Comparison of ENCODE assay signal across 2 cellular contexts in genomic region chr20:43452404-43453126, GRCh38.
A peak's percentile ranks its signal among the peaks of the same experiment; 100 is the strongest.
TF ChIP-seq lines count a peak whose summit lies in the region.

No MANE protein-coding gene starts in this region.

TF ChIP-seq in GM23338, 12 proteins besides CTCF, POLR2A, EP300 and RAD21:
- TF ChIP-seq CREB1 (CRISPR knock-in tag; IDR thresholded peaks at IDR 0.05; ENCODE audit: low read depth) (no peak), ZNF331 (CRISPR knock-in tag; IDR thresholded peaks at IDR 0.05; ENCODE audit: low read depth) (no peak), STAT1 (IDR thresholded peaks at IDR 0.05; ENCODE audit: unreplicated experiment) (no peak), ZNF462 (CRISPR knock-in tag; IDR thresholded peaks at IDR 0.05) (no peak), POLR2AphosphoS5 (IDR thresholded peaks at IDR 0.05; ENCODE audit: low read depth) (no peak), NANOG (IDR thresholded peaks at IDR 0.05; ENCODE audit: borderline replicate concordance) (no peak), ETS1 (IDR thresholded peaks at IDR 0.05) (no peak), EZH2 (IDR thresholded peaks at IDR 0.05; ENCODE audit: low read depth, unreplicated experiment) (no peak), REST (IDR thresholded peaks at IDR 0.05; ENCODE audit: unreplicated experiment) (no peak)

TF ChIP-seq in HepG2, 621 proteins besides CTCF, POLR2A, EP300 and RAD21 (continues in another document):
- peak; percentile 13; the same call in 1 of the 2 replicates for TF ChIP-seq ZNF331 (CRISPR knock-in tag; IDR thresholded peaks at IDR 0.05)
- no peak for TF ChIP-seq RXRA (CRISPR knock-in tag; IDR thresholded peaks at IDR 0.05)
- no peak for TF ChIP-seq SSRP1 (CRISPR knock-in tag; IDR thresholded peaks at IDR 0.05)
- TF ChIP-seq MTA3 (CRISPR knock-in tag; IDR thresholded peaks at IDR 0.05) = no peak
- 0 out of 2 replicates have a peak, but pooled peaks have one; percentile 15 for TF ChIP-seq WIZ (CRISPR knock-in tag; IDR thresholded peaks at IDR 0.05)
- no peak for TF ChIP-seq POLR2AphosphoS5 (IDR thresholded peaks at IDR 0.05; ENCODE audit: low read depth, low read length)
- no peak for TF ChIP-seq ELF3 (CRISPR knock-in tag; IDR thresholded peaks at IDR 0.05)
- no peak for TF ChIP-seq ZNF367 (CRISPR knock-in tag; IDR thresholded peaks at IDR 0.05; ENCODE audit: borderline replicate concordance)
- TF ChIP-seq NFAT5 (CRISPR knock-in tag; IDR thresholded peaks at IDR 0.05) = no peak
- TF ChIP-seq BHLHE40 (IDR thresholded peaks at IDR 0.05; ENCODE audit: low read length) = no peak
- TF ChIP-seq E2F5 (CRISPR knock-in tag; conservative IDR thresholded peaks at IDR 0.05) = no peak
- TF ChIP-seq GATAD1 (CRISPR knock-in tag; IDR thresholded peaks at IDR 0.05) = no peak
- no peak for TF ChIP-seq SCMH1 (CRISPR knock-in tag; IDR thresholded peaks at IDR 0.05; ENCODE audit: borderline replicate concordance)
- TF ChIP-seq NR1H2 (CRISPR knock-in tag; IDR thresholded peaks at IDR 0.05; ENCODE audit: borderline replicate concordance, low read depth) = no peak
- TF ChIP-seq ZNF781 (CRISPR knock-in tag; IDR thresholded peaks at IDR 0.05; ENCODE audit: borderline replicate concordance, not compliant biosample characterization) = peak; percentile 58
- TF ChIP-seq HCFC1 (IDR thresholded peaks at IDR 0.05; ENCODE audit: low read depth, low read length) = no peak
- no peak for TF ChIP-seq ZNF776 (CRISPR knock-in tag; IDR thresholded peaks at IDR 0.05)
- 0 out of 2 replicates have a peak, but pooled peaks have one; percentile 51 for TF ChIP-seq LBX2 (CRISPR knock-in tag; IDR thresholded peaks at IDR 0.05; ENCODE audit: borderline replicate concordance)
- TF ChIP-seq NKX3-1 (CRISPR knock-in tag; IDR thresholded peaks at IDR 0.05) = no peak
- no peak for TF ChIP-seq BCL3 (CRISPR knock-in tag; IDR thresholded peaks at IDR 0.05)
- no peak for TF ChIP-seq DZIP1 (CRISPR knock-in tag; IDR thresholded peaks at IDR 0.05)
- TF ChIP-seq TCF7L2 (IDR thresholded peaks at IDR 0.05; ENCODE audit: low read depth, low read length) = no peak
- no peak for TF ChIP-seq ZNF552 (CRISPR knock-in tag; IDR thresholded peaks at IDR 0.05; ENCODE audit: borderline replicate concordance)
- 0 out of 2 replicates have a peak, but pooled peaks have one; percentile 30 for TF ChIP-seq ZNF703 (CRISPR knock-in tag; IDR thresholded peaks at IDR 0.05; ENCODE audit: borderline replicate concordance)
- TF ChIP-seq TP53 (CRISPR knock-in tag; conservative IDR thresholded peaks at IDR 0.05) = no peak
- TF ChIP-seq ZNF737 (CRISPR knock-in tag; IDR thresholded peaks at IDR 0.05; ENCODE audit: borderline replicate concordance) = no peak
- 0 out of 2 replicates have a peak, but pooled peaks have one; percentile 19 for TF ChIP-seq MEF2D (CRISPR knock-in tag; IDR thresholded peaks at IDR 0.05)
- TF ChIP-seq BCL6 (CRISPR knock-in tag; IDR thresholded peaks at IDR 0.05) = peak; percentile 97
- TF ChIP-seq ZBTB39 (CRISPR knock-in tag; IDR thresholded peaks at IDR 0.05) = no peak
- no peak for TF ChIP-seq KDM5A (IDR thresholded peaks at IDR 0.05; ENCODE audit: borderline replicate concordance, low read length)
- TF ChIP-seq ZNF275 (CRISPR knock-in tag; IDR thresholded peaks at IDR 0.05; ENCODE audit: borderline replicate concordance) = no peak
- no peak for TF ChIP-seq FOXO4 (CRISPR knock-in tag; conservative IDR thresholded peaks at IDR 0.05)
- no peak for TF ChIP-seq JUN (CRISPR knock-in tag; IDR thresholded peaks at IDR 0.05)
- no peak for TF ChIP-seq PLRG1 (conservative IDR thresholded peaks at IDR 0.05)
- no peak for TF ChIP-seq POGZ (CRISPR knock-in tag; IDR thresholded peaks at IDR 0.05)
- TF ChIP-seq ZNF432 (CRISPR knock-in tag; IDR thresholded peaks at IDR 0.05; ENCODE audit: borderline replicate concordance) = no peak
- TF ChIP-seq ZNF253 (CRISPR knock-in tag; IDR thresholded peaks at IDR 0.05; ENCODE audit: borderline replicate concordance) = no peak
- no peak for TF ChIP-seq HNRNPH1 (optimal IDR thresholded peaks at IDR 0.05; ENCODE audit: low read depth, low read length)
- TF ChIP-seq MTF1 (CRISPR knock-in tag; IDR thresholded peaks at IDR 0.05) = no peak
- TF ChIP-seq NCOA1 (CRISPR knock-in tag; IDR thresholded peaks at IDR 0.05) = no peak
- no peak for TF ChIP-seq ARID4A (CRISPR knock-in tag; IDR thresholded peaks at IDR 0.05; ENCODE audit: borderline replicate concordance)
- no peak for TF ChIP-seq ELF1 (CRISPR knock-in tag; IDR thresholded peaks at IDR 0.05)
